23 cellular contexts compared by ENCODE assay signal in the genomic region with DNA sequence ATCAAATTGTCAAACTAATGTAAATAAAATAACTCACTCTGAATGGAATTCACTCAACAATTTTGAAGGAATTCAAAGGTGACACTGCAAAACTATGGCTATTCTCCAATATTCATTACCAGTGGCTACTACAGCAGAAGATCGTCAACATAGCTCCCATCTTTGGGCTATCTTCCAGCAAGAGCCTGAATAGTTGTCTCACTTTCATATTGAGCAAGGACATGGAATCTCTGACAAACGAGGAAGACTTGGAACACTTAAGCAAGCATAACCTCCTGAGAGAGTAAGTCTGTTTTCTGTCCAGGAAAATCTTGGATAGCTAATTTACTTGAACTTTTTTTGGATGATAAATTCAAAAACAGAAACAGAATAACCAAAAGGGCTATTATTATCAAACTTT. TPM values are rescaled to one million over a fixed set of nuclear protein-coding genes. Genes with fewer than 3 reads are reported as not detected.
A peak's percentile ranks its signal among the peaks of the same experiment; 100 is the strongest.
DNase-seq lines count a peak whose midpoint lies in the region; ATAC-seq and TF ChIP-seq lines count a peak whose summit lies in the region.
"Had no signal": no experiment of that assay in that cellular context is flagged by ENCODE, and none has a peak within 500 bp of the region (broad histone marks: within the 10 kb centered on the region; RNA-seq: fewer than 3 reads in every experiment).

No MANE protein-coding gene starts in this region.

- H2BK5ac ChIP-seq in mesendoderm (ENCODE audit: low read length), result no peak overlapping the region

- H4K20me1 ChIP-seq in mammary epithelial cell (ENCODE audit: insufficient read depth, low read length), result no peaks in the 10 kb centered on the region

- ATAC-seq in omental fat pad (ENCODE audit: low FRiP score), result peak; percentile 84
- ATAC-seq in aorta (ENCODE audit: low FRiP score), result peak; percentile 77
- ATAC-seq: natural killer cell treated with Interleukin-12 subunit alpha and Interleukin-12 subunit beta and Interleukin-15 and Interleukin-18, amount 100 ng/mL, for 72 hours had no signal

- dilution Hi-C loops in mammary epithelial cell (cut with HindIII; ENCODE audit: low sequenced_read_pairs), result no loop called here

- H2BK120ac ChIP-seq in mesendoderm (ENCODE audit: low read depth, low read length), result no peak overlapping the region

- WGBS in mammary epithelial cell (ENCODE audit: low coverage, missing lambda C conversion rate), result 12% methylated on average over 2 of the region's 2 CpGs
- 28 to 29% methylated on average over 2 of the region's 2 CpGs for WGBS in aorta, 2 donors
- no CpG with 5 or more reads among the region's 2 CpGs for WGBS in mesendoderm (ENCODE audit: extremely low coverage, insufficient coverage, low lambda C conversion rate)

- no peak overlapping the region for H3K56ac ChIP-seq in mesendoderm (ENCODE audit: low read length)

- H3K4me3 ChIP-seq in mammary epithelial cell (replicated peaks in 1 of 3; ENCODE audit: insufficient read depth in 1 of 3, low read depth in 2 of 3, low read length in 3 of 3) (no peak overlapping the region), aorta (ENCODE audit: low read length in 2 of 2) (no peak overlapping the region), mesendoderm (ENCODE audit: low read length) (no peak overlapping the region)
- H3K4me3 ChIP-seq: colonic mucosa had no signal

- POLR2A ChIA-PET in MCF 10A (lab: Yijun Ruan, JAX), result interaction anchor here (1.0 to 2.2 kb wide), 6 partner anchors 9 to 147 kb away, joined by 3 to 10 read pairs (median 4); no protein-coding TSS in a partner anchor

- intact Hi-C loops in MCF 10A (cut with micrococcal nuclease), result no loop called here
- intact Hi-C loops in mammary epithelial cell (cut with micrococcal nuclease), result loop anchor here (1.0 to 10.0 kb wide), 2 partner anchors 47 to 179 kb away; no protein-coding TSS in a partner anchor
- intact Hi-C loops in aorta (cut with DNase I), result loop anchor here in 1 of 2 donors (10.0 kb wide), 1 partner anchor 179 kb away; no protein-coding TSS in a partner anchor

- no peak overlapping the region for H3K4ac ChIP-seq in mesendoderm (ENCODE audit: low read depth, low read length)

- H2AFZ ChIP-seq in mammary epithelial cell (ENCODE audit: low read depth, low read length), result no peak overlapping the region

- no peak overlapping the region for H3K4me2 ChIP-seq in mammary epithelial cell (ENCODE audit: insufficient read depth, low read depth, low read length)
- H3K4me2 ChIP-seq in mesendoderm (ENCODE audit: low read length), result no peak overlapping the region

- TF ChIP-seq CTCF in MCF 10A (IDR thresholded peaks at IDR 0.05; ENCODE audit: unreplicated experiment) (no peak), mammary epithelial cell (conservative IDR thresholded peaks at IDR 0.05 in 1 of 2, IDR thresholded peaks at IDR 0.05 in 1 of 2; ENCODE audit: extremely low read depth in 1 of 2, insufficient read depth in 1 of 2, low read depth in 1 of 2, low read length in 2 of 2) (no peak), omental fat pad (IDR thresholded peaks at IDR 0.05) (no peak)

- H3K27me3 ChIP-seq in mammary epithelial cell (ENCODE audit: insufficient read depth, low read length) (no peaks in the 10 kb centered on the region), aorta (ENCODE audit: control insufficient read depth in 1 of 2, insufficient read depth in 2 of 2, low read length in 1 of 2) (no peaks in the 10 kb centered on the region), mesendoderm (ENCODE audit: insufficient read depth, low read length, poor library complexity) (no peaks in the 10 kb centered on the region)
- H3K27me3 ChIP-seq: colonic mucosa had no signal

- H3K79me2 ChIP-seq in mammary epithelial cell (ENCODE audit: insufficient read depth, low read length) (no peaks in the 10 kb centered on the region), mesendoderm (ENCODE audit: control insufficient read depth, insufficient read depth, low read length) (no peaks in the 10 kb centered on the region)

- CTCF ChIA-PET in MCF 10A (lab: Yijun Ruan, JAX) (interaction anchor here (0.6 to 1.6 kb wide), 11 partner anchors 9 to 301 kb away, joined by 3 to 5 read pairs (median 3); no protein-coding TSS in a partner anchor), mammary epithelial cell (lab: Charles Lee; ENCODE audit: low non-redundant PET) (interaction anchor here (0.7 kb wide), 1 partner anchor 21 kb away, joined by 4 read pairs; no protein-coding TSS in a partner anchor)

- no peaks in the 10 kb centered on the region for H3K27me3 Mint-ChIP-seq in MCF 10A (ENCODE audit: insufficient read depth, unreplicated experiment)

- H3K4me3 Mint-ChIP-seq in MCF 10A (ENCODE audit: unreplicated experiment), result no peak overlapping the region
- H3K4me3 Mint-ChIP-seq: activated B cell treated with CpG ODN at 0.5 μM for 24 hours; HFFc6; natural killer cell treated with Interleukin-12 subunit alpha and Interleukin-12 subunit beta and Interleukin-15 and Interleukin-18, amount 100 ng/mL, for 72 hours had no signal

- H4K8ac ChIP-seq in mesendoderm (ENCODE audit: low read depth, low read length), result no peak overlapping the region

- no peak overlapping the region for H3K23ac ChIP-seq in mesendoderm (ENCODE audit: low read length)

- H3K9ac ChIP-seq in mammary epithelial cell (ENCODE audit: insufficient read depth, low read length) (no peak overlapping the region), mesendoderm (ENCODE audit: low read length) (no peak overlapping the region)

- no peaks in the 10 kb centered on the region for H3K9me3 ChIP-seq in mammary epithelial cell (replicated peaks; ENCODE audit: insufficient read depth, low read length)
- no peaks in the 10 kb centered on the region for H3K9me3 ChIP-seq in aorta (ENCODE audit: control insufficient read depth, low read length)
- H3K9me3 ChIP-seq: colonic mucosa had no signal

- H3K27ac Mint-ChIP-seq in MCF 10A (ENCODE audit: low read depth, unreplicated experiment), result no peak overlapping the region
- H3K27ac Mint-ChIP-seq: activated B cell treated with CpG ODN at 0.5 μM for 24 hours; HFFc6; natural killer cell treated with Interleukin-12 subunit alpha and Interleukin-12 subunit beta and Interleukin-15 and Interleukin-18, amount 100 ng/mL, for 72 hours had no signal

- no TSS peak for BruUV-seq in MCF 10A (replicated peaks; lab: Mats Ljungman, UMichigan)
- BruUV-seq in mammary epithelial cell (replicated peaks; lab: Mats Ljungman, UMichigan), result no TSS peak

- no peaks in the 10 kb centered on the region for H3K4me1 ChIP-seq in mammary epithelial cell (ENCODE audit: insufficient read depth, low read length)
- no peaks in the 10 kb centered on the region for H3K4me1 ChIP-seq in aorta (ENCODE audit: control insufficient read depth in 1 of 2, insufficient read depth in 2 of 2, low read length in 2 of 2)
- H3K4me1 ChIP-seq in mesendoderm (ENCODE audit: control insufficient read depth, low read depth, low read length), result no peaks in the 10 kb centered on the region

- DNase-seq in MCF 10A (ENCODE audit: unreplicated experiment), result peak; percentile 61
- DNase-seq in mammary epithelial cell, result no peak
- DNase-seq in fibroblast of the conjunctiva (ENCODE audit: low read depth), result peak; percentile 17
- no peak for DNase-seq in omental fat pad (ENCODE audit: low spot score)
- no peak for DNase-seq in aorta
- no peak for DNase-seq in stimulated activated naive CD4-positive, alpha-beta T cell (lab: John Stamatoyannopoulos, UW)
- DNase-seq in NCI-H2196 treated with DMSO at 0.1 percent for 48 hours (lab: John Stamatoyannopoulos, UW; ENCODE audit: unreplicated experiment), result no peak
- DNase-seq in mesendoderm, result no peak
- DNase-seq: activated B cell treated with CpG ODN at 0.5 μM for 24 hours; amygdala; C1 segment of cervical spinal cord; colonic mucosa; HFFc6; MM.1S; NCI-H1930; SHP77 treated with DMSO at 0.1 percent for 48 hours; stimulated activated CD4-positive, alpha-beta T cell treated with anti-CD3 and anti-CD28 coated beads, Interleukin-4, amount 100 ng/mL, for 24 hours; stimulated activated CD8-positive, alpha-beta memory T cell treated with anti-CD3 and anti-CD28 coated beads, Interleukin-4, amount 100 ng/mL, for 48 hours; T-helper 2 cell had no signal

- no peaks in the 10 kb centered on the region for H3K36me3 ChIP-seq in mammary epithelial cell (ENCODE audit: insufficient read depth, low read length)
- H3K36me3 ChIP-seq in aorta (ENCODE audit: control insufficient read depth in 1 of 2, insufficient read depth in 2 of 2, low read length in 1 of 2), result no peaks in the 10 kb centered on the region
- H3K36me3 ChIP-seq in mesendoderm (ENCODE audit: control insufficient read depth, insufficient read depth, low read length), result no peaks in the 10 kb centered on the region
- H3K36me3 ChIP-seq: colonic mucosa had no signal

- no peak overlapping the region for H2BK15ac ChIP-seq in mesendoderm (replicated peaks; ENCODE audit: low read depth)

- no peaks in the 10 kb centered on the region for H3K79me1 ChIP-seq in mesendoderm (ENCODE audit: low read length)

- in situ Hi-C loops in mammary epithelial cell (cut with MboI; ENCODE audit: low sequenced_read_pairs in 2 of 2), result no loop called here

- no peaks in the 10 kb centered on the region for H3K36me3 Mint-ChIP-seq in MCF 10A (ENCODE audit: insufficient read depth, unreplicated experiment)
- H3K36me3 Mint-ChIP-seq: natural killer cell treated with Interleukin-12 subunit alpha and Interleukin-12 subunit beta and Interleukin-15 and Interleukin-18, amount 100 ng/mL, for 72 hours had no signal

- H3K18ac ChIP-seq in mesendoderm (ENCODE audit: low read length), result no peak overlapping the region

- no peak overlapping the region for H4K5ac ChIP-seq in mesendoderm (ENCODE audit: low read length)

- no peak overlapping the region for H3K27ac ChIP-seq in mammary epithelial cell (ENCODE audit: insufficient read depth, low read depth, low read length)
- no peak overlapping the region for H3K27ac ChIP-seq in aorta (ENCODE audit: low read depth in 1 of 2, low read length in 2 of 2)
- no peak overlapping the region for H3K27ac ChIP-seq in mesendoderm (ENCODE audit: low read depth, low read length)
- H3K27ac ChIP-seq: 22Rv1, colonic mucosa had no signal

- H3K4me1 Mint-ChIP-seq in MCF 10A (ENCODE audit: insufficient read depth, unreplicated experiment), result no peaks in the 10 kb centered on the region
- H3K4me1 Mint-ChIP-seq: activated B cell treated with CpG ODN at 0.5 μM for 24 hours had no signal

- H2AK5ac ChIP-seq in mesendoderm (ENCODE audit: low read length), result no peak overlapping the region

- H3K9me3 Mint-ChIP-seq in MCF 10A (ENCODE audit: unreplicated experiment), result no peaks in the 10 kb centered on the region
- H3K9me3 Mint-ChIP-seq: activated B cell treated with CpG ODN at 0.5 μM for 24 hours; HFFc6; natural killer cell treated with Interleukin-12 subunit alpha and Interleukin-12 subunit beta and Interleukin-15 and Interleukin-18, amount 100 ng/mL, for 72 hours had no signal

RNA-seq across cellular contexts. Expression of gene DPT, which starts 54.8 kb away (rescaled TPM):
- total RNA-seq in MCF 10A (2022) (1.1 and 1.9 TPM in 2 replicates), mammary epithelial cell (not detected), omental fat pad (100 to 1,000 TPM; 147 to 298 (median 275) TPM), aorta (10 to 100 TPM; 32.5 to 73.2 TPM)
- polyA plus RNA-seq in mammary epithelial cell (not detected), aorta (10 to 100 TPM; 41.2 to 56.5 TPM)
- polyA minus RNA-seq in mammary epithelial cell, result not detected
- polyA plus RNA-seq in mesendoderm (2013, experiment 1 of 2), result not detected
- not detected for polyA plus RNA-seq in mesendoderm (2013, experiment 2 of 2)
- total RNA-seq: activated B cell treated with CpG ODN at 0.5 μM for 24 hours; activated CD8-positive, alpha-beta memory T cell treated with anti-CD3 and anti-CD28 coated beads for 36 hours; HFFc6; natural killer cell treated with Interleukin-12 subunit alpha and Interleukin-12 subunit beta and Interleukin-15 and Interleukin-18, amount 100 ng/mL, for 72 hours; NCI-H460 had no signal

Comparison
In these comparisons a context has a peak if more than half of its experiments do, and no peak if none do; other contexts are left out.
1. DNase-seq: peak in MCF 10A (single experiment) and fibroblast of the conjunctiva (single experiment); none in mammary epithelial cell (single experiment), omental fat pad (single experiment), aorta (0 of 2), stimulated activated naive CD4-positive, alpha-beta T cell (0 of 6), NCI-H2196 treated with DMSO at 0.1 percent for 48 hours (single experiment) and mesendoderm (single experiment).
2. RNA of gene DPT, which starts 54.8 kb away (total RNA-seq): 147 to 298 TPM in omental fat pad and 32.5 to 73.2 TPM in aorta; 1.1 to 1.9 TPM in MCF 10A and not detected in mammary epithelial cell; every median in the first group is over 10 times any median in the second.